Comparison of ENCODE assay signal across 1 cellular context in the genomic region with DNA sequence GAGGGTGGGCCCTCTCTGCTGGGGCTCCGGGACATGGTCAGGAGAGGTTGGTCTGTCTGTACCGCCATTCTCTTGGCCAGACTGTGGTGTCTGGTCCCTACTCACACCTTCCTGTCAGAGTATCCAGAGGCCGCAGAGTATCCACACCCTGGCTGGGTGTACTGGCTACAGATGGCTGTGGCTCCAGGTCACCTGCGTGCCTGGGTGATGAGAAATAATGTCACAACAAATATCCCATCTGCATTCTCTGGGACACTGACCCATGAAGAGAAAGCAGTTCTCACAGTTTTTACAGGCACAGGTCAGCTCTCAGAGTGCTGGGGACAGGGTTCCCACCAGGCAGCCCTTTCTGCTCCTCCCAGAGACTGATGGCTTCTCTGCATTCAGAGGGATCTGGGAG.
TF ChIP-seq lines count a peak whose summit lies in the region.

No MANE protein-coding gene starts in this region.

TF ChIP-seq in H1, 55 proteins besides CTCF, POLR2A, EP300 and RAD21:
- TF ChIP-seq RXRA (IDR thresholded peaks at IDR 0.05; ENCODE audit: insufficient read depth, low read depth, low read length), result no peak
- no peak for TF ChIP-seq NRF1 (IDR thresholded peaks at IDR 0.05; ENCODE audit: low read depth, low read length)
- TF ChIP-seq CHD1 (IDR thresholded peaks at IDR 0.05; ENCODE audit: low read depth, low read length), result no peak
- no peak for TF ChIP-seq BACH1 (IDR thresholded peaks at IDR 0.05; ENCODE audit: low read length)
- no peak for TF ChIP-seq TBP (IDR thresholded peaks at IDR 0.05; ENCODE audit: low read depth, low read length)
- no peak for TF ChIP-seq KDM4A (IDR thresholded peaks at IDR 0.05; ENCODE audit: low read depth, low read length, severe bottlenecking)
- TF ChIP-seq MAFK (IDR thresholded peaks at IDR 0.05; ENCODE audit: low read depth, low read length), result no peak
- no peak for TF ChIP-seq NANOG (IDR thresholded peaks at IDR 0.05; ENCODE audit: insufficient read depth, low read depth, low read length, poor library complexity, severe bottlenecking)
- TF ChIP-seq SP4 (IDR thresholded peaks at IDR 0.05; ENCODE audit: low read length), result no peak
- TF ChIP-seq RFX5 (IDR thresholded peaks at IDR 0.05; ENCODE audit: borderline replicate concordance, low read depth, low read length), result no peak
